Comparison of ENCODE assay signal across 14 cellular contexts in genomic region chr1:231557411-231557810, GRCh38.
"Had no signal": no experiment of that assay in that cellular context is flagged by ENCODE, and none has a peak within 500 bp of the region (broad histone marks: within the 10 kb centered on the region; RNA-seq: fewer than 3 reads in every experiment).

No MANE protein-coding gene starts in this region.

- H3K27ac Mint-ChIP-seq: activated CD4-positive, alpha-beta memory T cell treated with anti-CD3 and anti-CD28 coated beads, Interleukin-2, amount 10 ng/mL, durations not matched to agents 7 days and 5 days; T-helper 2 cell treated with Interferon-gamma antibody and Interleukin-4, amounts not matched to agents 5 μg/mL and 100 μg/mL, for 36 hours had no signal

- H3K9me3 ChIP-seq: colonic mucosa, tibial nerve had no signal

- H3K27me3 Mint-ChIP-seq: activated CD4-positive, alpha-beta memory T cell treated with anti-CD3 and anti-CD28 coated beads, Interleukin-2, amount 10 ng/mL, durations not matched to agents 7 days and 5 days had no signal

- H2AFZ ChIP-seq: parathyroid adenoma had no signal

- H3K27ac ChIP-seq: cardiac muscle cell, colonic mucosa, parathyroid adenoma had no signal

- H3K27me3 ChIP-seq: cardiac muscle cell, colonic mucosa, tibial nerve had no signal

- H3K36me3 ChIP-seq: colonic mucosa had no signal

- H3K4me3 ChIP-seq: cardiac muscle cell, colonic mucosa, skin epidermis, tibial nerve had no signal

- H3K4me1 ChIP-seq: colonic mucosa, parathyroid adenoma had no signal

- H3K9ac ChIP-seq: parathyroid adenoma had no signal

- DNase-seq: activated CD4-positive, alpha-beta memory T cell treated with anti-CD3 and anti-CD28 coated beads, Interleukin-2, amount 10 ng/mL, durations not matched to agents 7 days and 5 days; activated CD4-positive, CD25-positive, alpha-beta regulatory T cell treated with anti-CD3 and anti-CD28 coated beads, Interleukin-2, amount 50 U/mL, for 72 hours; activated CD8-positive, alpha-beta memory T cell treated with anti-CD3 and anti-CD28 coated beads, Interleukin-2, amount 50 U/mL, for 48 hours; activated naive CD4-positive, alpha-beta T cell; colonic mucosa; effector CD4-positive, alpha-beta T cell; hippocampal formation; kidney glomerular epithelial cell; midbrain had no signal

- H3K4me3 Mint-ChIP-seq: activated CD4-positive, alpha-beta memory T cell treated with anti-CD3 and anti-CD28 coated beads, Interleukin-2, amount 10 ng/mL, durations not matched to agents 7 days and 5 days; T-helper 2 cell treated with Interferon-gamma antibody and Interleukin-4, amounts not matched to agents 5 μg/mL and 100 μg/mL, for 36 hours had no signal

- H3K9me3 Mint-ChIP-seq: T-helper 2 cell treated with Interferon-gamma antibody and Interleukin-4, amounts not matched to agents 5 μg/mL and 100 μg/mL, for 36 hours had no signal
